ENCODE assay signal across 15 cellular contexts in genomic region chr22:25066861-25067435, GRCh38.
DNase-seq lines count a peak whose midpoint lies in the region; ATAC-seq and TF ChIP-seq lines count a peak whose summit lies in the region.
"Had no signal": no experiment of that assay in that cellular context is flagged by ENCODE, and none has a peak within 500 bp of the region (broad histone marks: within the 10 kb centered on the region; RNA-seq: fewer than 3 reads in every experiment).

No MANE protein-coding gene starts in this region.

- no peaks in the 10 kb centered on the region for H3K27me3 ChIP-seq in naive thymus-derived CD4-positive, alpha-beta T cell (ENCODE audit: control insufficient read depth in 2 of 2, insufficient read depth in 2 of 2, low read length in 2 of 2)
- no peaks in the 10 kb centered on the region for H3K27me3 ChIP-seq in thymus (ENCODE audit: control insufficient read depth, insufficient read depth)
- H3K27me3 ChIP-seq: SJCRH30 had no signal

- intact Hi-C loops in naive thymus-derived CD4-positive, alpha-beta T cell (cut with micrococcal nuclease): loop anchor here in 1 of 2 donors (5.0 to 10.0 kb wide), 4 partner anchors 338 to 1358 kb away; partner anchors contain the start of genes ASPHD2, GRK3, GUCD1 and SNRPD3

- no peak for DNase-seq in activated T-cell treated with anti-CD3 and anti-CD28 coated beads, Interleukin-2, amount 50 U/mL, for 24 hours
- DNase-seq in activated T-cell treated with anti-CD3 and anti-CD28 coated beads for 4 hours: no peak
- no peak for DNase-seq in activated naive CD4-positive, alpha-beta T cell treated with anti-CD3 and anti-CD28 coated beads, Interleukin-2, amount 50 U/mL, for 72 hours (ENCODE audit: low spot score in 2 of 2)
- no peak for DNase-seq in naive thymus-derived CD4-positive, alpha-beta T cell
- DNase-seq in SHP77 treated with DMSO at 0.1 percent for 48 hours (lab: John Stamatoyannopoulos, UW): no peak
- no peak for DNase-seq in GM13976 (ENCODE audit: low spot score)
- DNase-seq: foreskin fibroblast, IMR-90, left ventricle myocardium inferior, NCI-H2081, NCI-H524 treated with DMSO at 0.1 percent for 48 hours, OCI-M1, SJCRH30 had no signal

- CTCF ChIA-PET in naive thymus-derived CD4-positive, alpha-beta T cell (lab: Charles Lee): interaction anchor here (2.0 kb wide), 1 partner anchor 10 kb away, joined by 10 read pairs; no protein-coding TSS in a partner anchor

- no peaks in the 10 kb centered on the region for H3K36me3 Mint-ChIP-seq in activated T-cell treated with anti-CD3 and anti-CD28 coated beads, Interleukin-2, amount 50 U/mL, for 24 hours (ENCODE audit: low read depth)
- H3K36me3 Mint-ChIP-seq in activated naive CD4-positive, alpha-beta T cell treated with anti-CD3 and anti-CD28 coated beads, Interleukin-2, amount 50 U/mL, for 72 hours: peaks cover 0 to 20% of the 10 kb centered on the region in 2 donors
- H3K36me3 Mint-ChIP-seq in naive thymus-derived CD4-positive, alpha-beta T cell: peaks cover 0 to 9% (median 0%) of the 10 kb centered on the region in 5 donors

- H3K4me3 Mint-ChIP-seq in activated T-cell treated with anti-CD3 and anti-CD28 coated beads, Interleukin-2, amount 50 U/mL, for 24 hours: no peak overlapping the region
- H3K4me3 Mint-ChIP-seq in naive thymus-derived CD4-positive, alpha-beta T cell: peak overlapping the region; percentile 34 to 90 (median 84)

- H3K36me3 ChIP-seq in naive thymus-derived CD4-positive, alpha-beta T cell (ENCODE audit: control insufficient read depth in 2 of 3, insufficient read depth in 3 of 3, low read length in 3 of 3): no peaks in the 10 kb centered on the region
- no peaks in the 10 kb centered on the region for H3K36me3 ChIP-seq in thymus (ENCODE audit: control insufficient read depth, insufficient read depth)
- H3K36me3 ChIP-seq: left ventricle myocardium inferior, SJCRH30 had no signal

- H3K9me3 Mint-ChIP-seq in activated T-cell treated with anti-CD3 and anti-CD28 coated beads, Interleukin-2, amount 50 U/mL, for 24 hours: no peaks in the 10 kb centered on the region
- peaks cover 3 to 4% of the 10 kb centered on the region in 2 donors for H3K9me3 Mint-ChIP-seq in activated naive CD4-positive, alpha-beta T cell treated with anti-CD3 and anti-CD28 coated beads, Interleukin-2, amount 50 U/mL, for 72 hours
- no peaks in the 10 kb centered on the region for H3K9me3 Mint-ChIP-seq in naive thymus-derived CD4-positive, alpha-beta T cell

- H3K9me3 ChIP-seq in naive thymus-derived CD4-positive, alpha-beta T cell (ENCODE audit: control insufficient read depth in 2 of 3, low read length in 3 of 3): no peaks in the 10 kb centered on the region
- H3K9me3 ChIP-seq in thymus (ENCODE audit: control insufficient read depth): no peaks in the 10 kb centered on the region
- H3K9me3 ChIP-seq: left ventricle myocardium inferior, SJCRH30 had no signal

- no peak overlapping the region for H3K4me3 ChIP-seq in naive thymus-derived CD4-positive, alpha-beta T cell (ENCODE audit: low read length)
- no peak overlapping the region for H3K4me3 ChIP-seq in thymus (ENCODE audit: low read length)
- H3K4me3 ChIP-seq: left ventricle myocardium inferior had no signal

- H3K27me3 Mint-ChIP-seq in activated T-cell treated with anti-CD3 and anti-CD28 coated beads, Interleukin-2, amount 50 U/mL, for 24 hours: no peaks in the 10 kb centered on the region
- H3K27me3 Mint-ChIP-seq in naive thymus-derived CD4-positive, alpha-beta T cell: no peaks in the 10 kb centered on the region

- peaks cover 92% of the 10 kb centered on the region for H3K4me1 Mint-ChIP-seq in activated T-cell treated with anti-CD3 and anti-CD28 coated beads, Interleukin-2, amount 50 U/mL, for 24 hours (ENCODE audit: low read depth)
- H3K4me1 Mint-ChIP-seq in naive thymus-derived CD4-positive, alpha-beta T cell: peaks cover 56 to 99% (median 90%) of the 10 kb centered on the region in 7 donors

- in situ Hi-C loops in GM13976 (cut with MboI; ENCODE audit: low sequenced_read_pairs, unreplicated experiment): no loop called here

- peak overlapping the region; percentile 88 for H3K27ac Mint-ChIP-seq in activated T-cell treated with anti-CD3 and anti-CD28 coated beads, Interleukin-2, amount 50 U/mL, for 24 hours
- H3K27ac Mint-ChIP-seq in activated naive CD4-positive, alpha-beta T cell treated with anti-CD3 and anti-CD28 coated beads, Interleukin-2, amount 50 U/mL, for 72 hours: peak overlapping the region; percentile 92 to 97
- H3K27ac Mint-ChIP-seq in naive thymus-derived CD4-positive, alpha-beta T cell: peak overlapping the region; percentile 86 to 99 (median 98)

- H3K4me1 ChIP-seq in naive thymus-derived CD4-positive, alpha-beta T cell (ENCODE audit: control insufficient read depth in 2 of 2, insufficient read depth in 2 of 2, low read length in 2 of 2): peaks cover 64 to 66% of the 10 kb centered on the region in 2 donors
- peaks cover 64% of the 10 kb centered on the region for H3K4me1 ChIP-seq in thymus (ENCODE audit: control insufficient read depth, insufficient read depth, low read length)

- peak overlapping the region; percentile 76 for H3K27ac ChIP-seq in naive thymus-derived CD4-positive, alpha-beta T cell (ENCODE audit: low read depth, low read length)
- H3K27ac ChIP-seq in thymus (ENCODE audit: low read depth): peak overlapping the region; percentile 98
- H3K27ac ChIP-seq: left ventricle myocardium inferior had no signal

- ATAC-seq in activated naive CD4-positive, alpha-beta T cell treated with anti-CD3 and anti-CD28 coated beads, Interleukin-2, amount 50 U/mL, for 72 hours: no peak
- ATAC-seq in naive thymus-derived CD4-positive, alpha-beta T cell: no peak
- no peak for ATAC-seq in HG03095 (IDR thresholded peaks at IDR 0.05; ENCODE audit: unreplicated experiment)

- POLR2A ChIA-PET in naive thymus-derived CD4-positive, alpha-beta T cell (lab: Charles Lee): interaction anchor here (5.0 kb wide), 1 partner anchor 12 kb away, joined by 61 read pairs; no protein-coding TSS in a partner anchor

- WGBS in thymus: 90% methylated on average over 15 of the region's 15 CpGs

- TF ChIP-seq CTCF in GM13976 (IDR thresholded peaks at IDR 0.05; ENCODE audit: borderline replicate concordance, control extremely low read depth, extremely low read depth, insufficient read depth, missing control alignments): no peak
